Comparison of ENCODE assay signal across 7 cellular contexts in the genomic region with DNA sequence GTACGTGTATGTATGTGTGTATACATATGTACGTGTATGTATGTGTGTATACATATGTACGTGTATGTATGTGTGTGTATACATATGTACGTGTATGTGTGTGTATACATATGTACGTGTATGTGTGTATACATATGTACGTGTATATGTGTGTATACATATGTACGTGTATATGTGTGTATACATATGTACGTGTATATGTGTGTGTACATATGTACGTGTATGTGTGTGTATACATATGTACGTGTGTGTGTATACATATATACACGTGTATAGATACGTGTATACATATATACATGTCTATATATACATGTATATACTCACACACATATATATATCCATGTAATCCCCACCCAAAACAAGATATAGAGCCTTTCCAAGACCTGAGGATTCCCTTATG. TPM values are rescaled to one million over a fixed set of nuclear protein-coding genes. Genes with fewer than 3 reads are reported as not detected.
DNase-seq lines count a peak whose midpoint lies in the region; ATAC-seq, FAIRE-seq and TF ChIP-seq lines count a peak whose summit lies in the region.
"Not testable (repeated sequence)": the region's sequence is repeated elsewhere in the genome, so short reads cannot be mapped to it uniquely, and the experiment has no call there.

No MANE protein-coding gene starts in this region.

- ATAC-seq in CD4-positive, alpha-beta T cell (ENCODE audit: poor library complexity); psoas muscle: not testable (repeated sequence)

- not testable (repeated sequence) for H3K9me3 ChIP-seq in CD4-positive, alpha-beta T cell (ENCODE audit: control insufficient read depth, low read length); HUES6 (ENCODE audit: control insufficient read depth, insufficient read depth, low read depth, low read length); iPS-20b (ENCODE audit: insufficient read depth, low read depth, low read length); psoas muscle

- H3K9ac ChIP-seq in HUES6 (ENCODE audit: low read length) = peak overlapping the region; percentile 9
- H3K9ac ChIP-seq in iPS-20b (ENCODE audit: low read depth, low read length) = not testable (repeated sequence)

- H3K36me3 ChIP-seq in HUES6 (ENCODE audit: control insufficient read depth, insufficient read depth, low read length); iPS-20b (ENCODE audit: insufficient read depth, low read depth, low read length); psoas muscle (ENCODE audit: insufficient read depth in 1 of 2, low read depth in 1 of 2): not testable (repeated sequence)

- TF ChIP-seq CTCF in CD4-positive, alpha-beta T cell (IDR thresholded peaks at IDR 0.05); psoas muscle (IDR thresholded peaks at IDR 0.05): not testable (repeated sequence)

- TF ChIP-seq POLR2A in GM12891 (IDR thresholded peaks at IDR 0.05; ENCODE audit: low read depth, low read length) = not testable (repeated sequence)

- H3K4me3 Mint-ChIP-seq in CD4-positive, alpha-beta T cell = peak overlapping the region; percentile 94
- H3K4me3 Mint-ChIP-seq in activated naive CD4-positive, alpha-beta T cell treated with anti-CD3 and anti-CD28 coated beads, Interleukin-2, amount 50 U/mL, for 24 hours = peak overlapping the region; percentile 88

- peak; percentile 89 for FAIRE-seq in GM12891 (lab: Jason Lieb, UNC)
- peak; percentile 62 for FAIRE-seq in colon (lab: Jason Lieb, UNC)

- CTCF ChIA-PET in CD4-positive, alpha-beta T cell (lab: Charles Lee) = not testable (repeated sequence)

- H3K27ac ChIP-seq in CD4-positive, alpha-beta T cell (ENCODE audit: low read depth, low read length); HUES6 (ENCODE audit: low read depth, low read length); iPS-20b (ENCODE audit: low read length); psoas muscle: not testable (repeated sequence)

- H3K4me1 Mint-ChIP-seq in CD4-positive, alpha-beta T cell (ENCODE audit: low read depth) = peaks cover 33% of the 10 kb centered on the region
- H3K4me1 Mint-ChIP-seq in activated naive CD4-positive, alpha-beta T cell treated with anti-CD3 and anti-CD28 coated beads, Interleukin-2, amount 50 U/mL, for 24 hours = peaks cover 32% of the 10 kb centered on the region

- H3K27me3 Mint-ChIP-seq in CD4-positive, alpha-beta T cell; activated naive CD4-positive, alpha-beta T cell treated with anti-CD3 and anti-CD28 coated beads, Interleukin-2, amount 50 U/mL, for 24 hours: not testable (repeated sequence)

- DNase-seq in CD4-positive, alpha-beta T cell; GM12891 (ENCODE audit: insufficient read length, low spot score); psoas muscle: not testable (repeated sequence)

- intact Hi-C loops in CD4-positive, alpha-beta T cell (cut with DNase I, micrococcal nuclease) = loop anchor here (5.0 to 10.0 kb wide), 4 partner anchors 45 to 173 kb away; a partner anchor contains a TSS
- intact Hi-C loops in psoas muscle (cut with DNase I) = loop anchor here (2.0 to 5.0 kb wide), 3 partner anchors 19 to 48 kb away; a partner anchor contains a TSS

- H3K9me3 Mint-ChIP-seq in CD4-positive, alpha-beta T cell; activated naive CD4-positive, alpha-beta T cell treated with anti-CD3 and anti-CD28 coated beads, Interleukin-2, amount 50 U/mL, for 24 hours: not testable (repeated sequence)

- peaks cover 25% of the 10 kb centered on the region for H3K4me1 ChIP-seq in HUES6 (ENCODE audit: control insufficient read depth, insufficient read depth, low read length)
- peaks cover 16% of the 10 kb centered on the region; the same call in 1 of the 2 replicates for H3K4me1 ChIP-seq in iPS-20b (ENCODE audit: insufficient read depth, low read length)
- peaks cover 16% of the 10 kb centered on the region for H3K4me1 ChIP-seq in psoas muscle

- peak overlapping the region; percentile 98 for H3K27ac Mint-ChIP-seq in CD4-positive, alpha-beta T cell
- H3K27ac Mint-ChIP-seq in activated naive CD4-positive, alpha-beta T cell treated with anti-CD3 and anti-CD28 coated beads, Interleukin-2, amount 50 U/mL, for 24 hours = not testable (repeated sequence)

- H3K27me3 ChIP-seq in CD4-positive, alpha-beta T cell (ENCODE audit: control insufficient read depth, insufficient read depth, low read length); HUES6 (ENCODE audit: control insufficient read depth, insufficient read depth, low read length); iPS-20b (ENCODE audit: insufficient read depth, low read length); psoas muscle (ENCODE audit: insufficient read depth in 3 of 3, low read length in 2 of 3): not testable (repeated sequence)

- not testable (repeated sequence) for H3K36me3 Mint-ChIP-seq in CD4-positive, alpha-beta T cell (ENCODE audit: low read depth); activated naive CD4-positive, alpha-beta T cell treated with anti-CD3 and anti-CD28 coated beads, Interleukin-2, amount 50 U/mL, for 24 hours

- POLR2A ChIA-PET in CD4-positive, alpha-beta T cell (lab: Charles Lee) = interaction anchor here (1.8 kb wide), 1 partner anchor 19 kb away, joined by 6 read pairs; a partner anchor contains a TSS

- 78 to 88% (median 87%) methylated on average over 12 of the region's 12 CpGs for WGBS in psoas muscle, 3 donors

- H3K4me3 ChIP-seq in HUES6 (ENCODE audit: low read depth, low read length) = peak overlapping the region; percentile 62; the same call in 1 of the 2 replicates
- H3K4me3 ChIP-seq in iPS-20b (ENCODE audit: low read length) = peak overlapping the region; percentile 75
- peak overlapping the region; percentile 75 for H3K4me3 ChIP-seq in psoas muscle

RNA-seq across cellular contexts. Expression of a gene that starts 2.0 kb away (rescaled TPM):
- total RNA-seq in CD4-positive, alpha-beta T cell = 10 to 100 TPM; 31.7 to 36.8 TPM
- polyA plus RNA-seq in GM12891 (2012; ENCODE audit: low read depth, missing spikeins) = 2.9 TPM
- 10 to 100 TPM in 3 of 4 donors, 1 to 10 TPM in 1; 7.3 to 20.9 (median 14.5) TPM for total RNA-seq in psoas muscle
- 10 to 100 TPM in 1 of 3 donors, 1 to 10 TPM in 2; 2.3 to 10.3 (median 8.7) TPM for polyA plus RNA-seq in psoas muscle

RNA-seq across cellular contexts. Expression of a gene that starts 18.8 kb away (rescaled TPM):
- total RNA-seq in CD4-positive, alpha-beta T cell = 100 to 1,000 TPM; 292 to 310 TPM
- polyA plus RNA-seq in GM12891 (2012; ENCODE audit: low read depth, missing spikeins) = 109 TPM
- 100 to 1,000 TPM in 2 of 4 donors, 10 to 100 TPM in 2; 62.4 to 157 (median 105) TPM for total RNA-seq in psoas muscle
- polyA plus RNA-seq in psoas muscle = 100 to 1,000 TPM; 149 to 217 (median 199) TPM

RNA-seq across cellular contexts. Expression of a gene that starts 46.9 kb away (rescaled TPM):
- total RNA-seq in CD4-positive, alpha-beta T cell = 10 to 100 TPM in 1 of 2 experiments, 1 to 10 TPM in 1; 9.4 to 11.7 TPM
- 19.2 TPM for polyA plus RNA-seq in GM12891 (2012; ENCODE audit: low read depth, missing spikeins)
- total RNA-seq in psoas muscle = 10 to 100 TPM; 15.7 to 24.6 (median 21.2) TPM
- 10 to 100 TPM in 2 of 3 donors, 1 to 10 TPM in 1; 7.8 to 16.4 (median 15.1) TPM for polyA plus RNA-seq in psoas muscle

RNA-seq across cellular contexts. Expression of a gene that starts 50.4 kb away (rescaled TPM):
- 1 to 10 TPM; 2.5 to 3.0 TPM for total RNA-seq in CD4-positive, alpha-beta T cell
- 2.7 TPM for polyA plus RNA-seq in GM12891 (2012; ENCODE audit: low read depth, missing spikeins)
- 1 to 10 TPM; 1.8 to 2.9 (median 2.2) TPM for total RNA-seq in psoas muscle
- 1 to 10 TPM; 2.1 to 5.2 (median 2.4) TPM for polyA plus RNA-seq in psoas muscle
